In genomic region chr2:204203704-204204103, GRCh38 we compare ENCODE assay signal across 24 cellular contexts.
DNase-seq lines count a peak whose midpoint lies in the region; ATAC-seq and TF ChIP-seq lines count a peak whose summit lies in the region.
"Had no signal": no experiment of that assay in that cellular context is flagged by ENCODE, and none has a peak within 500 bp of the region (broad histone marks: within the 10 kb centered on the region; RNA-seq: fewer than 3 reads in every experiment).

No MANE protein-coding gene starts in this region.

- H3K4me1 ChIP-seq in mucosa of descending colon (ENCODE audit: low read depth) = no peaks in the 10 kb centered on the region
- H3K4me1 ChIP-seq: BLaER1, Caco-2 had no signal

- TF ChIP-seq CTCF in epithelial cell of esophagus (IDR thresholded peaks at IDR 0.05; ENCODE audit: insufficient read depth, low read depth, low read length, missing control alignments) (no peak), mucosa of descending colon (IDR thresholded peaks at IDR 0.05) (no peak)

- ATAC-seq in mucosa of descending colon = peak; percentile 97
- ATAC-seq: HCT116, Panc1 had no signal

- H3K9me3 ChIP-seq in mucosa of descending colon = no peaks in the 10 kb centered on the region
- H3K9me3 ChIP-seq: BLaER1, Caco-2, SJCRH30 had no signal

- DNase-seq in DMS53 (lab: John Stamatoyannopoulos, UW) = peak; percentile 21
- no peak for DNase-seq in DMS53 treated with DMSO at 0.1 percent for 48 hours (lab: John Stamatoyannopoulos, UW; ENCODE audit: unreplicated experiment)
- peak; percentile 36 for DNase-seq in epithelial cell of esophagus (ENCODE audit: low read depth)
- DNase-seq in mucosa of descending colon = peak; percentile 51 to 68 (median 51)
- peak; percentile 60 for DNase-seq in ureter (ENCODE audit: low spot score)
- DNase-seq in activated CD4-positive, alpha-beta T cell treated with anti-CD3 and anti-CD28 coated beads for 4 hours = no peak
- no peak for DNase-seq in activated effector memory CD4-positive, alpha-beta T cell treated with anti-CD3 and anti-CD28 coated beads, Interleukin-2, amount 50 U/mL, for 16 hours
- no peak for DNase-seq in activated CD4-positive, CD25-positive, alpha-beta regulatory T cell treated with anti-CD3 and anti-CD28 coated beads, Interleukin-2, amount 50 U/mL, for 72 hours
- DNase-seq: ACHN; Caco-2; CD4-positive, alpha-beta memory T cell; GDM1; GOT3; Karpas-422; MV-4-11; NCI-H1105 treated with DMSO at 0.1 percent for 48 hours; NCI-H2029 treated with DMSO at 0.1 percent for 48 hours; NCI-H226; NCI-H510A treated with DMSO at 0.1 percent for 48 hours; NCI-H82; SJCRH30 had no signal

- H3K4me3 ChIP-seq in epithelial cell of esophagus (ENCODE audit: low read length) = no peak overlapping the region
- no peak overlapping the region for H3K4me3 ChIP-seq in mucosa of descending colon
- H3K4me3 ChIP-seq: BLaER1, SJCRH30 had no signal

- intact Hi-C loops in mucosa of descending colon (cut with DNase I, micrococcal nuclease) = no loop called here

- H3K36me3 ChIP-seq in mucosa of descending colon (ENCODE audit: low read depth) = no peaks in the 10 kb centered on the region
- H3K36me3 ChIP-seq: BLaER1, SJCRH30 had no signal

Comparison
In these comparisons a context has a peak if more than half of its experiments do, and no peak if none do; other contexts are left out.
1. DNase-seq: peak in DMS53 (single experiment), epithelial cell of esophagus (single experiment), mucosa of descending colon (3 of 3) and ureter (single experiment); none in DMS53 treated with DMSO at 0.1 percent for 48 hours (single experiment), activated CD4-positive, alpha-beta T cell treated with anti-CD3 and anti-CD28 coated beads for 4 hours (0 of 2), activated effector memory CD4-positive, alpha-beta T cell treated with anti-CD3 and anti-CD28 coated beads, Interleukin-2, amount 50 U/mL, for 16 hours (single experiment) and activated CD4-positive, CD25-positive, alpha-beta regulatory T cell treated with anti-CD3 and anti-CD28 coated beads, Interleukin-2, amount 50 U/mL, for 72 hours (single experiment).